In genomic region chr7:152433721-152434501, GRCh38 we compare ENCODE assay signal across 7 cellular contexts. TPM values are rescaled to one million over a fixed set of nuclear protein-coding genes. Genes with fewer than 3 reads are reported as not detected.
DNase-seq lines count a peak whose midpoint lies in the region; ATAC-seq and TF ChIP-seq lines count a peak whose summit lies in the region.
"Not testable (repeated sequence)": the region's sequence is repeated elsewhere in the genome, so short reads cannot be mapped to it uniquely, and the experiment has no call there.

No MANE protein-coding gene starts in this region.

- H3K27me3 ChIP-seq in esophagus muscularis mucosa = not testable (repeated sequence)

- not testable (repeated sequence) for TF ChIP-seq EP300 in esophagus muscularis mucosa (IDR thresholded peaks at IDR 0.05)

- ATAC-seq in GM18870 (IDR thresholded peaks at IDR 0.05; ENCODE audit: unreplicated experiment) (peak; percentile 36), HG03139 (IDR thresholded peaks at IDR 0.05; ENCODE audit: unreplicated experiment) (peak; percentile 13), SK-N-SH treated with all-trans-retinoic acid at 6 μM for 48 hours (peak; percentile 29)

- WGBS in esophagus muscularis mucosa = 3% methylated on average over 16 of the region's 16 CpGs
- WGBS in mesodermal cell (ENCODE audit: insufficient coverage in 2 of 2), 2 experiments = 25 to 71% methylated on average over 4 to 13 of the region's 16 CpGs

- TF ChIP-seq CTCF in esophagus muscularis mucosa (IDR thresholded peaks at IDR 0.05) = peak in 2 of 3 experiments; percentile 23 to 30

- not testable (repeated sequence) for H3K9me3 ChIP-seq in esophagus muscularis mucosa; mesodermal cell (ENCODE audit: control insufficient read depth, low read length)

- H3K27ac ChIP-seq in esophagus muscularis mucosa (replicated peaks in 1 of 4) = peak overlapping the region; percentile 99 to 100 (median 99)
- not testable (repeated sequence) for H3K27ac ChIP-seq in mesodermal cell (ENCODE audit: low read depth, low read length, severe bottlenecking)

- intact Hi-C loops in esophagus muscularis mucosa (cut with DNase I) = not testable (repeated sequence)

- peaks cover 36 to 62% (median 51%) of the 10 kb centered on the region in 4 donors for H3K4me1 ChIP-seq in esophagus muscularis mucosa
- not testable (repeated sequence) for H3K4me1 ChIP-seq in mesodermal cell (ENCODE audit: control insufficient read depth, insufficient read depth, low read length, poor library complexity, severe bottlenecking)

- peak overlapping the region; percentile 92 to 99 (median 96) for H3K4me3 ChIP-seq in esophagus muscularis mucosa
- peak overlapping the region; percentile 62 for H3K4me3 ChIP-seq in mesodermal cell (ENCODE audit: extremely low read depth, insufficient read depth, low read length, poor library complexity, severe bottlenecking)

- H3K36me3 ChIP-seq in esophagus muscularis mucosa; mesodermal cell (ENCODE audit: control insufficient read depth, insufficient read depth, low read length): not testable (repeated sequence)

- peak; percentile 51 for DNase-seq in activated gamma-delta T cell treated with Interleukin-2 at 50 U/mL for 16 hours
- not testable (repeated sequence) for DNase-seq in esophagus muscularis mucosa (ENCODE audit: extremely low spot score)
- peak; percentile 67 for DNase-seq in stimulated activated CD4-positive, alpha-beta T cell treated with anti-CD3 and anti-CD28 coated beads, Interleukin-1b, Interleukin-23, amount 100 ng/mL, for 48 hours

- not testable (repeated sequence) for TF ChIP-seq POLR2A in esophagus muscularis mucosa (IDR thresholded peaks at IDR 0.05; ENCODE audit: low read depth)

TF ChIP-seq in SK-N-SH treated with all-trans-retinoic acid at 6 μM for 48 hours, 23 proteins besides CTCF, POLR2A, EP300 and RAD21:
- 0 out of 2 replicates have a peak, but pooled peaks have one; percentile 18 for TF ChIP-seq CREB5 (CRISPR knock-in tag; IDR thresholded peaks at IDR 0.05; ENCODE audit: low read depth)

RNA-seq across cellular contexts. Expression of gene KMT2C, which starts 1.9 kb away (rescaled TPM):
- total RNA-seq in esophagus muscularis mucosa = 10 to 100 TPM; 59.0 to 73.9 (median 69.5) TPM
- 11.5 TPM for polyA plus RNA-seq in mesodermal cell (2013, experiment 1 of 2)
- 9.6 TPM for polyA plus RNA-seq in mesodermal cell (2013, experiment 2 of 2)
